15 cellular contexts compared by ENCODE assay signal in genomic region chr16:56265746-56266145, GRCh38.
"Had no signal": no experiment of that assay in that cellular context is flagged by ENCODE, and none has a peak within 500 bp of the region (broad histone marks: within the 10 kb centered on the region; RNA-seq: fewer than 3 reads in every experiment).

No MANE protein-coding gene starts in this region.

- H3K4me3 Mint-ChIP-seq: activated CD4-positive, alpha-beta T cell treated with anti-CD3 and anti-CD28 coated beads for 36 hours; activated naive CD4-positive, alpha-beta T cell treated with anti-CD3 and anti-CD28 coated beads, Interleukin-2, amount 10 ng/mL, durations not matched to agents 7 days and 5 days; neural crest cell had no signal

- H3K36me3 ChIP-seq: esophagus squamous epithelium, heart right ventricle, ovary, SJCRH30, tibial nerve had no signal

- H3K27ac Mint-ChIP-seq: activated CD4-positive, alpha-beta T cell treated with anti-CD3 and anti-CD28 coated beads for 36 hours; activated naive CD4-positive, alpha-beta T cell treated with anti-CD3 and anti-CD28 coated beads, Interleukin-2, amount 10 ng/mL, durations not matched to agents 7 days and 5 days; activated T-helper 2 cell treated with anti-CD3 and anti-CD28 coated beads, Interferon-gamma antibody, Interleukin-2, Interleukin-4, amounts not matched to agents 10 μg/mL and 5 μg/mL and 100 μg/mL, durations not matched to agents 14 hours and 24 hours and 36 hours had no signal

- H3K4me3 ChIP-seq: body of pancreas, esophagus squamous epithelium, heart right ventricle, ovary, SJCRH30, tibial nerve had no signal

- H3K27ac ChIP-seq: body of pancreas, esophagus squamous epithelium, ovary, SJCRH30, tibial nerve had no signal

- H3K9me3 ChIP-seq: body of pancreas, esophagus squamous epithelium, heart right ventricle, ovary, SJCRH30, tibial nerve had no signal

- H3K27me3 ChIP-seq: body of pancreas, esophagus squamous epithelium, heart right ventricle, ovary, SJCRH30, tibial nerve had no signal

- H3K36me3 Mint-ChIP-seq: activated naive CD4-positive, alpha-beta T cell treated with anti-CD3 and anti-CD28 coated beads, Interleukin-2, amount 10 ng/mL, durations not matched to agents 7 days and 5 days had no signal

- H3K4me1 ChIP-seq: body of pancreas, SJCRH30 had no signal

- ATAC-seq: activated CD4-positive, alpha-beta T cell treated with anti-CD3 and anti-CD28 coated beads for 36 hours; body of pancreas; heart right ventricle had no signal

- H3K27me3 Mint-ChIP-seq: activated CD4-positive, alpha-beta T cell treated with anti-CD3 and anti-CD28 coated beads for 36 hours had no signal

- DNase-seq: activated CD4-positive, alpha-beta T cell treated with anti-CD3 and anti-CD28 coated beads for 36 hours; activated naive CD4-positive, alpha-beta T cell treated with anti-CD3 and anti-CD28 coated beads, Interleukin-2, amount 10 ng/mL, durations not matched to agents 7 days and 5 days; body of pancreas; esophagus squamous epithelium; foreskin fibroblast; heart right ventricle; mesendoderm; ovary; SJCRH30; stimulated activated CD4-positive, alpha-beta T cell treated with anti-CD3 and anti-CD28 coated beads, Interleukin-15, amount 100 ng/mL, for 24 hours; stimulated activated CD4-positive, alpha-beta T cell treated with anti-CD3 and anti-CD28 coated beads, Interleukin-4, amount 100 ng/mL, for 24 hours; T1000 had no signal

- H3K9me3 Mint-ChIP-seq: activated naive CD4-positive, alpha-beta T cell treated with anti-CD3 and anti-CD28 coated beads, Interleukin-2, amount 10 ng/mL, durations not matched to agents 7 days and 5 days; activated T-helper 2 cell treated with anti-CD3 and anti-CD28 coated beads, Interferon-gamma antibody, Interleukin-2, Interleukin-4, amounts not matched to agents 10 μg/mL and 5 μg/mL and 100 μg/mL, durations not matched to agents 14 hours and 24 hours and 36 hours; neural crest cell had no signal
